In genomic region chr6:88166901-88167624, GRCh38 we compare ENCODE assay signal across 1 cellular context.
TF ChIP-seq lines count a peak whose summit lies in the region.

No MANE protein-coding gene starts in this region.

TF ChIP-seq in SK-N-SH, 30 proteins besides CTCF, POLR2A, EP300 and RAD21 (continued from another document):
- TF ChIP-seq ZBTB33 (IDR thresholded peaks at IDR 0.05; ENCODE audit: borderline replicate concordance, low read depth) (no peak), JUND (IDR thresholded peaks at IDR 0.05) (no peak), USF1 (IDR thresholded peaks at IDR 0.05; ENCODE audit: borderline replicate concordance, low read depth) (no peak), RXRA (IDR thresholded peaks at IDR 0.05; ENCODE audit: borderline replicate concordance, low read depth) (no peak), TAF1 (IDR thresholded peaks at IDR 0.05; ENCODE audit: borderline replicate concordance, low read depth, low read length) (no peak), MXI1 (IDR thresholded peaks at IDR 0.05; ENCODE audit: low read depth, low read length) (no peak), USF2 (IDR thresholded peaks at IDR 0.05; ENCODE audit: borderline replicate concordance, low read depth, low read length) (no peak), GATA2 (CRISPR knock-in tag; IDR thresholded peaks at IDR 0.05) (no peak), MAX (IDR thresholded peaks at IDR 0.05; ENCODE audit: low read depth) (no peak), TCF12 (IDR thresholded peaks at IDR 0.05) (no peak), SIN3A (IDR thresholded peaks at IDR 0.05; ENCODE audit: borderline replicate concordance, low read depth, low read length) (no peak), POLR2AphosphoS5 (IDR thresholded peaks at IDR 0.05; ENCODE audit: low read depth, low read length) (no peak), RCOR1 (IDR thresholded peaks at IDR 0.05; ENCODE audit: low read length) (no peak), CHD2 (IDR thresholded peaks at IDR 0.05; ENCODE audit: low read length, partially characterized antibody) (no peak), EZH2phosphoT487 (IDR thresholded peaks at IDR 0.05; ENCODE audit: borderline replicate concordance, low read depth) (no peak), SMC3 (IDR thresholded peaks at IDR 0.05; ENCODE audit: low read depth, low read length) (no peak)
